1 cellular context compared by ENCODE assay signal in genomic region chr1:178093958-178094751, GRCh38.
TF ChIP-seq lines count a peak whose summit lies in the region.

Gene RASAL2 (plus strand): TSS chr1:178094104. CDS start chr1:178094493, 389 bp downstream.

TF ChIP-seq in H1, 55 proteins besides CTCF, POLR2A, EP300 and RAD21 (continued from another document):
- TF ChIP-seq POLR2AphosphoS5 (IDR thresholded peaks at IDR 0.05; ENCODE audit: low read depth, low read length) (0 out of 2 replicates have a peak, but pooled peaks have one; percentile 5), HDAC6 (IDR thresholded peaks at IDR 0.05; ENCODE audit: low read depth, low read length) (no peak), KDM4A (IDR thresholded peaks at IDR 0.05; ENCODE audit: low read depth, low read length, severe bottlenecking) (peak; percentile 93), PHF8 (conservative IDR thresholded peaks at IDR 0.05; ENCODE audit: low read depth, low read length) (peak; percentile 45; the same call in 1 of the 2 replicates), EGR1 (IDR thresholded peaks at IDR 0.05; ENCODE audit: borderline replicate concordance, low read depth, low read length) (peak; percentile 42; the same call in 1 of the 2 replicates), TAF1 (IDR thresholded peaks at IDR 0.05; ENCODE audit: low read depth, low read length) (peak; percentile 75; the same call in 1 of the 2 replicates)
- TF ChIP-seq, protein P1, sequence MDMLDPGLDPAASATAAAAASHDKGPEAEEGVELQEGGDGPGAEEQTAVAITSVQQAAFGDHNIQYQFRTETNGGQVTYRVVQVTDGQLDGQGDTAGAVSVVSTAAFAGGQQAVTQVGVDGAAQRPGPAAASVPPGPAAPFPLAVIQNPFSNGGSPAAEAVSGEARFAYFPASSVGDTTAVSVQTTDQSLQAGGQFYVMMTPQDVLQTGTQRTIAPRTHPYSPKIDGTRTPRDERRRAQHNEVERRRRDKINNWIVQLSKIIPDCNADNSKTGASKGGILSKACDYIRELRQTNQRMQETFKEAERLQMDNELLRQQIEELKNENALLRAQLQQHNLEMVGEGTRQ (IDR thresholded peaks at IDR 0.05; ENCODE audit: low read length): no peak
